Comparison of ENCODE assay signal across 1 cellular context in the genomic region with DNA sequence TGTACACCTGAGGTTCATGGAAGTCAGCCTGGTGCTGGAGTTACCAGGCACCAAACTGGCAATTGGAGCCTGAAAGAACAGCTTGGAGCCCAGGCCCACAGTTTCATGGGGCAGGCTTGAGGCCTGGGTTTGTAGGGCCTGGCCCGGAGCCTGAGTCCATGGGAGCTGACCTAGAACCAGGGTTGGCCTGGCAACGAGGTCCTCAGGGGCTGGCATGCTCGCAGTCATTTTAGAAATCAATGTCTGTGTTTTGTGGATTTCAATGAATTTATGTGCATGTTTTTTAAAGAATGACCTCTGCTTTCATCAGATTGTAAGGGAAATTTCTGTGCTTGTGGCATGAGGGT.
TF ChIP-seq lines count a peak whose summit lies in the region.

No MANE protein-coding gene starts in this region.

TF ChIP-seq in WTC11, 78 proteins besides CTCF, POLR2A, EP300 and RAD21 (continued from another document):
- TF ChIP-seq, protein P1, sequence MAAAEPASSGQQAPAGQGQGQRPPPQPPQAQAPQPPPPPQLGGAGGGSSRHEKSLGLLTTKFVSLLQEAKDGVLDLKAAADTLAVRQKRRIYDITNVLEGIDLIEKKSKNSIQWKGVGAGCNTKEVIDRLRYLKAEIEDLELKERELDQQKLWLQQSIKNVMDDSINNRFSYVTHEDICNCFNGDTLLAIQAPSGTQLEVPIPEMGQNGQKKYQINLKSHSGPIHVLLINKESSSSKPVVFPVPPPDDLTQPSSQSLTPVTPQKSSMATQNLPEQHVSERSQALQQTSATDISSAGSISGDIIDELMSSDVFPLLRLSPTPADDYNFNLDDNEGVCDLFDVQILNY (CRISPR knock-in tag; IDR thresholded peaks at IDR 0.05), result no peak
- TF ChIP-seq, protein P2, sequence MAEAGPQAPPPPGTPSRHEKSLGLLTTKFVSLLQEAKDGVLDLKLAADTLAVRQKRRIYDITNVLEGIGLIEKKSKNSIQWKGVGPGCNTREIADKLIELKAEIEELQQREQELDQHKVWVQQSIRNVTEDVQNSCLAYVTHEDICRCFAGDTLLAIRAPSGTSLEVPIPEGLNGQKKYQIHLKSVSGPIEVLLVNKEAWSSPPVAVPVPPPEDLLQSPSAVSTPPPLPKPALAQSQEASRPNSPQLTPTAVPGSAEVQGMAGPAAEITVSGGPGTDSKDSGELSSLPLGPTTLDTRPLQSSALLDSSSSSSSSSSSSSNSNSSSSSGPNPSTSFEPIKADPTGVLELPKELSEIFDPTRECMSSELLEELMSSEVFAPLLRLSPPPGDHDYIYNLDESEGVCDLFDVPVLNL (CRISPR knock-in tag; IDR thresholded peaks at IDR 0.05; ENCODE audit: borderline replicate concordance, low read depth), result no peak
- no peak for TF ChIP-seq ELF4 (CRISPR knock-in tag; IDR thresholded peaks at IDR 0.05; ENCODE audit: low read depth)
TF ChIP-seq in WTC11: peak in this region for 0.
